25 cellular contexts compared by ENCODE assay signal in genomic region chrX:17627026-17627425, GRCh38.
A peak's percentile ranks its signal among the peaks of the same experiment; 100 is the strongest.
DNase-seq lines count a peak whose midpoint lies in the region; ATAC-seq, FAIRE-seq and TF ChIP-seq lines count a peak whose summit lies in the region.
"Had no signal": no experiment of that assay in that cellular context is flagged by ENCODE, and none has a peak within 500 bp of the region (broad histone marks: within the 10 kb centered on the region; RNA-seq: fewer than 3 reads in every experiment).

No MANE protein-coding gene starts in this region.

- no peak for ATAC-seq in thoracic aorta (ENCODE audit: insufficient number of reproducible peaks, low FRiP score, low read depth)
- no peak for ATAC-seq in activated naive CD8-positive, alpha-beta T cell treated with anti-CD3 and anti-CD28 coated beads, Interleukin-2, amount 50 U/mL, for 24 hours
- no peak for ATAC-seq in activated T-helper 17 cell treated with anti-CD3 and anti-CD28 coated beads, Interleukin-2, amount 50 U/mL, for 72 hours (replicated peaks)
- ATAC-seq: A549 had no signal

- H3K9me3 Mint-ChIP-seq in astrocyte (ENCODE audit: unreplicated experiment): no peaks in the 10 kb centered on the region
- H3K9me3 Mint-ChIP-seq in activated naive CD8-positive, alpha-beta T cell treated with anti-CD3 and anti-CD28 coated beads, Interleukin-2, amount 50 U/mL, for 24 hours: no peaks in the 10 kb centered on the region
- no peaks in the 10 kb centered on the region for H3K9me3 Mint-ChIP-seq in activated T-helper 17 cell treated with anti-CD3 and anti-CD28 coated beads, Interleukin-2, amount 50 U/mL, for 72 hours
- H3K9me3 Mint-ChIP-seq: CD4-positive, alpha-beta T cell; HFFc6 had no signal

- peaks cover 2% of the 10 kb centered on the region for H3K79me2 ChIP-seq in astrocyte (ENCODE audit: insufficient read depth, low read length)

- H3K4me3 Mint-ChIP-seq in astrocyte (ENCODE audit: unreplicated experiment): no peak overlapping the region
- no peak overlapping the region for H3K4me3 Mint-ChIP-seq in activated naive CD8-positive, alpha-beta T cell treated with anti-CD3 and anti-CD28 coated beads, Interleukin-2, amount 50 U/mL, for 24 hours
- H3K4me3 Mint-ChIP-seq in activated T-helper 17 cell treated with anti-CD3 and anti-CD28 coated beads, Interleukin-2, amount 50 U/mL, for 72 hours: no peak overlapping the region
- H3K4me3 Mint-ChIP-seq: CD14-positive monocyte; CD4-positive, alpha-beta T cell; CD8-positive, alpha-beta memory T cell; HFFc6 had no signal

- no peak overlapping the region for H3K27ac ChIP-seq in astrocyte (ENCODE audit: low read depth, low read length)
- H3K27ac ChIP-seq in thoracic aorta: peak overlapping the region; percentile 34 to 47
- no peak overlapping the region for H3K27ac ChIP-seq in ascending aorta
- H3K27ac ChIP-seq: A549; BLaER1 treated with 17β-estradiol and CSF1 and Interleukin-3, amounts not matched to agents 10 nM and 100 nM had no signal

- H3K4me1 Mint-ChIP-seq in astrocyte (ENCODE audit: low read depth, unreplicated experiment): peaks cover 16% of the 10 kb centered on the region
- no peaks in the 10 kb centered on the region for H3K4me1 Mint-ChIP-seq in activated naive CD8-positive, alpha-beta T cell treated with anti-CD3 and anti-CD28 coated beads, Interleukin-2, amount 50 U/mL, for 24 hours
- no peaks in the 10 kb centered on the region for H3K4me1 Mint-ChIP-seq in activated T-helper 17 cell treated with anti-CD3 and anti-CD28 coated beads, Interleukin-2, amount 50 U/mL, for 72 hours
- H3K4me1 Mint-ChIP-seq: CD8-positive, alpha-beta memory T cell had no signal

- peaks cover 8% of the 10 kb centered on the region for H4K20me1 ChIP-seq in astrocyte (ENCODE audit: insufficient read depth, low read length)
- H4K20me1 ChIP-seq: BLaER1 treated with 17β-estradiol and CSF1 and Interleukin-3, amounts not matched to agents 10 nM and 100 nM had no signal

- DNase-seq in astrocyte (ENCODE audit: low read depth) (peak; percentile 60), dermis blood vessel endothelial cell (peak; percentile 74), glomerular endothelial cell (ENCODE audit: extremely low read depth, low read depth, low spot score) (peak; percentile 12), thoracic aorta (ENCODE audit: low spot score) (no peak), ascending aorta (ENCODE audit: low spot score in 2 of 2) (no peak)
- DNase-seq in activated naive CD8-positive, alpha-beta T cell treated with anti-CD3 and anti-CD28 coated beads, Interleukin-2, amount 50 U/mL, for 24 hours: no peak
- DNase-seq: 8988T; ACHN; AML-193; BE2C; CD4-positive, alpha-beta T cell; CD8-positive, alpha-beta memory T cell; DMS 273 treated with DMSO at 0.1 percent for 48 hours; DMS79 treated with DMSO at 0.1 percent for 48 hours; GF-D8; GOT3; HFFc6 had no signal

- H3K9me3 ChIP-seq in astrocyte (ENCODE audit: insufficient read depth, low read depth, low read length): no peaks in the 10 kb centered on the region
- H3K9me3 ChIP-seq in thoracic aorta: no peaks in the 10 kb centered on the region
- H3K9me3 ChIP-seq in ascending aorta: no peaks in the 10 kb centered on the region
- H3K9me3 ChIP-seq: A549, BE2C, HAP-1 had no signal

- no peaks in the 10 kb centered on the region for H3K36me3 Mint-ChIP-seq in astrocyte (ENCODE audit: low read depth, unreplicated experiment)
- H3K36me3 Mint-ChIP-seq in activated naive CD8-positive, alpha-beta T cell treated with anti-CD3 and anti-CD28 coated beads, Interleukin-2, amount 50 U/mL, for 24 hours (ENCODE audit: low read depth): no peaks in the 10 kb centered on the region
- no peaks in the 10 kb centered on the region for H3K36me3 Mint-ChIP-seq in activated T-helper 17 cell treated with anti-CD3 and anti-CD28 coated beads, Interleukin-2, amount 50 U/mL, for 72 hours (ENCODE audit: low read depth)
- H3K36me3 Mint-ChIP-seq: CD14-positive monocyte; CD8-positive, alpha-beta memory T cell had no signal

- no peaks in the 10 kb centered on the region for H3K36me3 ChIP-seq in astrocyte (ENCODE audit: insufficient read depth, low read length)
- H3K36me3 ChIP-seq in thoracic aorta: no peaks in the 10 kb centered on the region
- no peaks in the 10 kb centered on the region for H3K36me3 ChIP-seq in ascending aorta
- H3K36me3 ChIP-seq: BE2C; BLaER1 treated with 17β-estradiol and CSF1 and Interleukin-3, amounts not matched to agents 10 nM and 100 nM; HAP-1 had no signal

- intact Hi-C loops in ascending aorta (cut with DNase I): loop anchor here (10.0 kb wide), 1 partner anchor 58 kb away; no protein-coding TSS in a partner anchor

- no peak overlapping the region for H3K9ac ChIP-seq in astrocyte (ENCODE audit: low read length)
- H3K9ac ChIP-seq: BLaER1 treated with 17β-estradiol and CSF1 and Interleukin-3, amounts not matched to agents 10 nM and 100 nM had no signal

- FAIRE-seq in astrocyte (lab: Jason Lieb, UNC): no peak
- FAIRE-seq: D721Med, GM18507, H54 had no signal

- no peak overlapping the region for H3K4me3 ChIP-seq in astrocyte (ENCODE audit: insufficient read depth, low read depth, low read length)
- no peak overlapping the region for H3K4me3 ChIP-seq in thoracic aorta
- H3K4me3 ChIP-seq in ascending aorta: no peak overlapping the region
- H3K4me3 ChIP-seq: A549; BLaER1 treated with 17β-estradiol and CSF1 and Interleukin-3, amounts not matched to agents 10 nM and 100 nM; HAP-1 had no signal

- TF ChIP-seq CTCF in astrocyte (IDR thresholded peaks at IDR 0.05; ENCODE audit: insufficient read depth, low read depth, low read length) (no peak), thoracic aorta (IDR thresholded peaks at IDR 0.05) (no peak), ascending aorta (IDR thresholded peaks at IDR 0.05) (no peak)

- no peaks in the 10 kb centered on the region for H3K4me1 ChIP-seq in astrocyte (ENCODE audit: insufficient read depth, low read length)
- peaks cover 7 to 41% of the 10 kb centered on the region in 2 donors for H3K4me1 ChIP-seq in thoracic aorta (ENCODE audit: control insufficient read depth in 1 of 2, low read depth in 2 of 2)
- H3K4me1 ChIP-seq in ascending aorta: peaks cover 0 to 3% of the 10 kb centered on the region in 2 donors
- H3K4me1 ChIP-seq: A549, BE2C, HAP-1 had no signal

- no peak overlapping the region for H3K4me2 ChIP-seq in astrocyte (ENCODE audit: low read length)
- H3K4me2 ChIP-seq: A549; BLaER1 treated with 17β-estradiol and CSF1 and Interleukin-3, amounts not matched to agents 10 nM and 100 nM had no signal

- H3K27me3 Mint-ChIP-seq in astrocyte (ENCODE audit: low read depth, unreplicated experiment): no peaks in the 10 kb centered on the region
- no peaks in the 10 kb centered on the region for H3K27me3 Mint-ChIP-seq in activated naive CD8-positive, alpha-beta T cell treated with anti-CD3 and anti-CD28 coated beads, Interleukin-2, amount 50 U/mL, for 24 hours
- H3K27me3 Mint-ChIP-seq in activated T-helper 17 cell treated with anti-CD3 and anti-CD28 coated beads, Interleukin-2, amount 50 U/mL, for 72 hours: no peaks in the 10 kb centered on the region
- H3K27me3 Mint-ChIP-seq: CD4-positive, alpha-beta T cell had no signal

- no peak overlapping the region for H2AFZ ChIP-seq in astrocyte (ENCODE audit: low read depth, low read length)

- H3K27me3 ChIP-seq in astrocyte (ENCODE audit: insufficient read depth, low read length): no peaks in the 10 kb centered on the region
- no peaks in the 10 kb centered on the region for H3K27me3 ChIP-seq in thoracic aorta (replicated peaks; ENCODE audit: insufficient read depth)
- H3K27me3 ChIP-seq in ascending aorta: no peaks in the 10 kb centered on the region
- H3K27me3 ChIP-seq: BE2C had no signal

- H3K27ac Mint-ChIP-seq in astrocyte (ENCODE audit: unreplicated experiment): no peak overlapping the region
- H3K27ac Mint-ChIP-seq in activated naive CD8-positive, alpha-beta T cell treated with anti-CD3 and anti-CD28 coated beads, Interleukin-2, amount 50 U/mL, for 24 hours: no peak overlapping the region
- no peak overlapping the region for H3K27ac Mint-ChIP-seq in activated T-helper 17 cell treated with anti-CD3 and anti-CD28 coated beads, Interleukin-2, amount 50 U/mL, for 72 hours
- H3K27ac Mint-ChIP-seq: CD4-positive, alpha-beta T cell; CD8-positive, alpha-beta memory T cell; HFFc6 had no signal

Comparison
In these comparisons a context has a peak if more than half of its experiments do, and no peak if none do; other contexts are left out.
1. DNase-seq: peak in astrocyte (single experiment), dermis blood vessel endothelial cell (single experiment) and glomerular endothelial cell (single experiment); none in thoracic aorta (single experiment), ascending aorta (0 of 2) and activated naive CD8-positive, alpha-beta T cell treated with anti-CD3 and anti-CD28 coated beads, Interleukin-2, amount 50 U/mL, for 24 hours (single experiment).
2. H3K27ac ChIP-seq: peak in thoracic aorta (2 of 2); none in astrocyte (single experiment) and ascending aorta (0 of 2).